Comparison of ENCODE assay signal across 20 cellular contexts in genomic region chr7:158025651-158026600, GRCh38.
"Had no signal": no experiment of that assay in that cellular context is flagged by ENCODE, and none has a peak within 500 bp of the region (broad histone marks: within the 10 kb centered on the region; RNA-seq: fewer than 3 reads in every experiment).

No MANE protein-coding gene starts in this region.

- ATAC-seq: activated CD4-positive, CD25-positive, alpha-beta regulatory T cell treated with anti-CD3 and anti-CD28 coated beads, Interleukin-2, amount 50 U/mL, for 24 hours; activated T-cell treated with anti-CD3 and anti-CD28 coated beads, Interleukin-2, amount 50 U/mL, for 72 hours; gastroesophageal sphincter; lower lobe of right lung; natural killer cell treated with Interleukin-12 subunit alpha and Interleukin-12 subunit beta and Interleukin-15 and Interleukin-18, amount 100 ng/mL, for 72 hours; stimulated activated effector memory CD8-positive, alpha-beta T cell treated with anti-CD3 and anti-CD28 coated beads, Interleukin-12 subunit alpha, Interleukin-12 subunit beta, amount 100 ng/mL, for 72 hours had no signal

- H3K9me3 Mint-ChIP-seq: activated CD4-positive, alpha-beta T cell treated with anti-CD3 and anti-CD28 coated beads, Interleukin-2, amount 10 ng/mL, durations not matched to agents 7 days and 5 days; activated T-cell treated with anti-CD3 and anti-CD28 coated beads, Interleukin-2, amount 50 U/mL, for 72 hours; dendritic cell treated with granulocyte-macrophage colony-stimulating factor and Interleukin-4, amounts not matched to agents 40 ng/mL and 50 ng/mL, for 4 days; mesothelial cell of epicardium; natural killer cell treated with Interleukin-12 subunit alpha and Interleukin-12 subunit beta and Interleukin-15 and Interleukin-18, amount 100 ng/mL, for 72 hours; stimulated activated effector memory CD8-positive, alpha-beta T cell treated with anti-CD3 and anti-CD28 coated beads, Interleukin-12 subunit alpha, Interleukin-12 subunit beta, amount 100 ng/mL, for 72 hours; T-helper 1 cell treated with Interleukin-12 subunit alpha and Interleukin-12 subunit beta and Interleukin-4 antibody, amounts not matched to agents 30 μg/mL and 1 μg/mL, for 36 hours had no signal

- H3K4me1 Mint-ChIP-seq: activated CD4-positive, alpha-beta T cell treated with anti-CD3 and anti-CD28 coated beads, Interleukin-2, amount 10 ng/mL, durations not matched to agents 7 days and 5 days; mesothelial cell of epicardium; stimulated activated effector memory CD8-positive, alpha-beta T cell treated with anti-CD3 and anti-CD28 coated beads, Interleukin-12 subunit alpha, Interleukin-12 subunit beta, amount 100 ng/mL, for 72 hours had no signal

- H3K36me3 Mint-ChIP-seq: mesothelial cell of epicardium; natural killer cell treated with Interleukin-12 subunit alpha and Interleukin-12 subunit beta and Interleukin-15 and Interleukin-18, amount 100 ng/mL, for 72 hours; stimulated activated effector memory CD8-positive, alpha-beta T cell treated with anti-CD3 and anti-CD28 coated beads, Interleukin-12 subunit alpha, Interleukin-12 subunit beta, amount 100 ng/mL, for 72 hours had no signal

- H3K27me3 ChIP-seq: adrenal gland, esophagus muscularis mucosa, right lobe of liver, thyroid gland, vagina had no signal

- H3K27me3 Mint-ChIP-seq: activated CD4-positive, alpha-beta T cell treated with anti-CD3 and anti-CD28 coated beads, Interleukin-2, amount 10 ng/mL, durations not matched to agents 7 days and 5 days; dendritic cell treated with granulocyte-macrophage colony-stimulating factor and Interleukin-4, amounts not matched to agents 40 ng/mL and 50 ng/mL, for 4 days; natural killer cell treated with Interleukin-12 subunit alpha and Interleukin-12 subunit beta and Interleukin-15 and Interleukin-18, amount 100 ng/mL, for 72 hours had no signal

- H3K4me3 ChIP-seq: adrenal gland, esophagus muscularis mucosa, gastroesophageal sphincter, heart right ventricle, lower lobe of right lung, right lobe of liver, thyroid gland, vagina had no signal

- H3K4me1 ChIP-seq: adrenal gland, esophagus muscularis mucosa, gastroesophageal sphincter, heart right ventricle, lower lobe of right lung, right lobe of liver, thyroid gland, vagina had no signal

- H3K27ac ChIP-seq: adrenal gland, esophagus muscularis mucosa, gastroesophageal sphincter, heart right ventricle, lower lobe of right lung, right lobe of liver, thyroid gland, vagina had no signal

- DNase-seq: activated CD4-positive, alpha-beta T cell treated with anti-CD3 and anti-CD28 coated beads, Interleukin-2, amount 10 ng/mL, durations not matched to agents 7 days and 5 days; activated effector memory CD4-positive, alpha-beta T cell treated with anti-CD3 and anti-CD28 coated beads, Interleukin-2, amount 50 U/mL, for 16 hours; activated naive CD4-positive, alpha-beta T cell treated with anti-CD3 and anti-CD28 coated beads, Interleukin-2, amount 50 U/mL, for 16 hours; activated T-cell treated with anti-CD3 and anti-CD28 coated beads, Interleukin-2, amount 50 U/mL, for 72 hours; effector CD8-positive, alpha-beta T cell; heart right ventricle; lower lobe of right lung; right lobe of liver; stimulated activated CD4-positive, alpha-beta T cell treated with anti-CD3 and anti-CD28 coated beads, Interleukin-4, amount 100 ng/mL, for 24 hours; thyroid gland had no signal

- H3K36me3 ChIP-seq: adrenal gland, esophagus muscularis mucosa, gastroesophageal sphincter, heart right ventricle, lower lobe of right lung, right lobe of liver, thyroid gland, vagina had no signal

- H3K27ac Mint-ChIP-seq: activated CD4-positive, alpha-beta T cell treated with anti-CD3 and anti-CD28 coated beads, Interleukin-2, amount 10 ng/mL, durations not matched to agents 7 days and 5 days; activated T-cell treated with anti-CD3 and anti-CD28 coated beads, Interleukin-2, amount 50 U/mL, for 72 hours; dendritic cell treated with granulocyte-macrophage colony-stimulating factor and Interleukin-4, amounts not matched to agents 40 ng/mL and 50 ng/mL, for 4 days; mesothelial cell of epicardium; natural killer cell treated with Interleukin-12 subunit alpha and Interleukin-12 subunit beta and Interleukin-15 and Interleukin-18, amount 100 ng/mL, for 72 hours; stimulated activated effector memory CD8-positive, alpha-beta T cell treated with anti-CD3 and anti-CD28 coated beads, Interleukin-12 subunit alpha, Interleukin-12 subunit beta, amount 100 ng/mL, for 72 hours; T-helper 1 cell treated with Interleukin-12 subunit alpha and Interleukin-12 subunit beta and Interleukin-4 antibody, amounts not matched to agents 30 μg/mL and 1 μg/mL, for 36 hours had no signal

- H3K4me3 Mint-ChIP-seq: activated CD4-positive, alpha-beta T cell treated with anti-CD3 and anti-CD28 coated beads, Interleukin-2, amount 10 ng/mL, durations not matched to agents 7 days and 5 days; activated T-cell treated with anti-CD3 and anti-CD28 coated beads, Interleukin-2, amount 50 U/mL, for 72 hours; dendritic cell treated with granulocyte-macrophage colony-stimulating factor and Interleukin-4, amounts not matched to agents 40 ng/mL and 50 ng/mL, for 4 days; mesothelial cell of epicardium; natural killer cell treated with Interleukin-12 subunit alpha and Interleukin-12 subunit beta and Interleukin-15 and Interleukin-18, amount 100 ng/mL, for 72 hours; stimulated activated effector memory CD8-positive, alpha-beta T cell treated with anti-CD3 and anti-CD28 coated beads, Interleukin-12 subunit alpha, Interleukin-12 subunit beta, amount 100 ng/mL, for 72 hours; T-helper 1 cell treated with Interleukin-12 subunit alpha and Interleukin-12 subunit beta and Interleukin-4 antibody, amounts not matched to agents 30 μg/mL and 1 μg/mL, for 36 hours had no signal

- H3K9me3 ChIP-seq: adrenal gland, esophagus muscularis mucosa, gastroesophageal sphincter, heart right ventricle, lower lobe of right lung, right lobe of liver, thyroid gland, vagina had no signal
